Comparison of ENCODE assay signal across 1 cellular context in genomic region chr12:110555509-110556406, GRCh38.
TF ChIP-seq lines count a peak whose summit lies in the region.

No MANE protein-coding gene starts in this region.

TF ChIP-seq in HCT116, 20 proteins besides CTCF, POLR2A, EP300 and RAD21 (continued from another document):
- TF ChIP-seq CEBPB (IDR thresholded peaks at IDR 0.05; ENCODE audit: low read depth): 0 out of 2 replicates have a peak, but pooled peaks have one; percentile 21
